ENCODE assay signal across 21 cellular contexts in genomic region chr20:40314278-40314677, GRCh38.
DNase-seq lines count a peak whose midpoint lies in the region; ATAC-seq and TF ChIP-seq lines count a peak whose summit lies in the region.
"Had no signal": no experiment of that assay in that cellular context is flagged by ENCODE, and none has a peak within 500 bp of the region (broad histone marks: within the 10 kb centered on the region; RNA-seq: fewer than 3 reads in every experiment).

No MANE protein-coding gene starts in this region.

- no peaks in the 10 kb centered on the region for H3K27me3 ChIP-seq in right atrium auricular region
- H3K27me3 ChIP-seq: MG63 had no signal

- peak; percentile 48 for ATAC-seq in Right ventricle myocardium inferior
- ATAC-seq in left ventricle myocardium superior = peak; percentile 66
- peak; percentile 82 for ATAC-seq in sciatic nerve
- no peak for ATAC-seq in GM21515 (IDR thresholded peaks at IDR 0.05; ENCODE audit: unreplicated experiment)
- no peak for ATAC-seq in HG02588 (IDR thresholded peaks at IDR 0.05; ENCODE audit: unreplicated experiment)
- ATAC-seq: GM12878, PC-3 had no signal

- H3K27ac ChIP-seq in right atrium auricular region = no peak overlapping the region
- H3K27ac ChIP-seq: RWPE1 had no signal

- TF ChIP-seq CTCF in right atrium auricular region (IDR thresholded peaks at IDR 0.05) = no peak

- H3K4me1 ChIP-seq in right atrium auricular region = no peaks in the 10 kb centered on the region

- DNase-seq in Right ventricle myocardium inferior (ENCODE audit: missing footprints) (no peak), right atrium auricular region (ENCODE audit: low spot score) (no peak), left ventricle myocardium superior (no peak), sciatic nerve (ENCODE audit: low spot score) (no peak), A172 (ENCODE audit: low spot score) (no peak), SW 1271 (lab: John Stamatoyannopoulos, UW) (no peak)
- DNase-seq: 8988T; CD4-positive, alpha-beta T cell; DMS153; Kasumi-1; MG63; NCI-H1048; NCI-H1436; NCI-H2029; NCI-H2171; NCI-H526; PC-3 had no signal

- no peak overlapping the region for H3K4me3 ChIP-seq in right atrium auricular region
- H3K4me3 ChIP-seq: GM12878, MG63 had no signal

- no peaks in the 10 kb centered on the region for H3K9me3 ChIP-seq in right atrium auricular region
- H3K9me3 ChIP-seq: MG63 had no signal

- no peaks in the 10 kb centered on the region for H3K36me3 ChIP-seq in right atrium auricular region
- H3K36me3 ChIP-seq: MG63 had no signal

- intact Hi-C loops in Right ventricle myocardium inferior (cut with DNase I) = no loop called here
- intact Hi-C loops in left ventricle myocardium superior (cut with micrococcal nuclease) = no loop called here
- intact Hi-C loops in sciatic nerve (cut with DNase I) = no loop called here

Comparison
In these comparisons a context has a peak if more than half of its experiments do, and no peak if none do; other contexts are left out.
1. ATAC-seq: peak in Right ventricle myocardium inferior (single experiment), left ventricle myocardium superior (single experiment) and sciatic nerve (single experiment); none in GM21515 (single experiment) and HG02588 (single experiment).